10 cellular contexts compared by ENCODE assay signal in genomic region chr12:6551496-6552139, GRCh38. TPM values are rescaled to one million over a fixed set of nuclear protein-coding genes. Genes with fewer than 3 reads are reported as not detected.
DNase-seq lines count a peak whose midpoint lies in the region; ATAC-seq and TF ChIP-seq lines count a peak whose summit lies in the region.
"Had no signal": no experiment of that assay in that cellular context is flagged by ENCODE, and none has a peak within 500 bp of the region (broad histone marks: within the 10 kb centered on the region; RNA-seq: fewer than 3 reads in every experiment).

No MANE protein-coding gene starts in this region.

- no peaks in the 10 kb centered on the region for H3K9me3 Mint-ChIP-seq in activated naive CD4-positive, alpha-beta T cell treated with anti-CD3 and anti-CD28 coated beads, Interleukin-2, amount 50 U/mL, for 24 hours
- H3K9me3 Mint-ChIP-seq in CD8-positive, alpha-beta memory T cell, result no peaks in the 10 kb centered on the region
- H3K9me3 Mint-ChIP-seq: activated naive CD8-positive, alpha-beta T cell treated with anti-CD3 and anti-CD28 coated beads for 36 hours had no signal

- H3K4me3 Mint-ChIP-seq in activated naive CD4-positive, alpha-beta T cell treated with anti-CD3 and anti-CD28 coated beads, Interleukin-2, amount 50 U/mL, for 24 hours, result no peak overlapping the region
- H3K4me3 Mint-ChIP-seq in CD8-positive, alpha-beta memory T cell, result peak overlapping the region in 1 of 7 donors; percentile 73

- no peak overlapping the region for H3K4me3 ChIP-seq in colonic mucosa
- peak overlapping the region in 1 of 2 experiments; percentile 98 for H3K4me3 ChIP-seq in mesenchymal stem cell (ENCODE audit: insufficient read depth in 1 of 2, low read depth in 1 of 2, low read length in 2 of 2)
- no peak overlapping the region for H3K4me3 ChIP-seq in urinary bladder (ENCODE audit: low read depth, low read length)
- no peak overlapping the region for H3K4me3 ChIP-seq in CD8-positive, alpha-beta memory T cell (ENCODE audit: low read length)
- H3K4me3 ChIP-seq in mucosa of descending colon, result no peak overlapping the region

- peaks cover 5% of the 10 kb centered on the region for H3K4me1 ChIP-seq in colonic mucosa
- H3K4me1 ChIP-seq in mesenchymal stem cell (ENCODE audit: control insufficient read depth, insufficient read depth, low read depth, low read length), result peaks cover 62% of the 10 kb centered on the region
- no peaks in the 10 kb centered on the region for H3K4me1 ChIP-seq in urinary bladder (ENCODE audit: insufficient read depth)
- peaks cover 25% of the 10 kb centered on the region for H3K4me1 ChIP-seq in CD8-positive, alpha-beta memory T cell (ENCODE audit: insufficient read depth, low read length)
- H3K4me1 ChIP-seq in mucosa of descending colon (ENCODE audit: low read depth), result peaks cover 11% of the 10 kb centered on the region

- H3K27ac ChIP-seq in colonic mucosa (peak overlapping the region; percentile 49), mesenchymal stem cell (ENCODE audit: low read length, poor library complexity, severe bottlenecking) (peak overlapping the region; percentile 74), urinary bladder (ENCODE audit: low read depth) (peak overlapping the region; percentile 85)
- H3K27ac ChIP-seq in CD8-positive, alpha-beta memory T cell (ENCODE audit: low read depth, low read length), result no peak overlapping the region

- peak overlapping the region; percentile 92 for H4K91ac ChIP-seq in mesenchymal stem cell (ENCODE audit: low read length)

- peak overlapping the region in 1 of 2 experiments; percentile 64 for H3K14ac ChIP-seq in mesenchymal stem cell (ENCODE audit: low read length in 2 of 2)

- H3K27me3 ChIP-seq in colonic mucosa (no peaks in the 10 kb centered on the region), mesenchymal stem cell (ENCODE audit: control insufficient read depth in 1 of 2, insufficient read depth in 1 of 2, low read length in 2 of 2) (no peaks in the 10 kb centered on the region)
- no peaks in the 10 kb centered on the region for H3K27me3 ChIP-seq in CD8-positive, alpha-beta memory T cell (ENCODE audit: insufficient read depth, low read length, poor library complexity, severe bottlenecking)

- no peaks in the 10 kb centered on the region for H3K27me3 Mint-ChIP-seq in activated naive CD4-positive, alpha-beta T cell treated with anti-CD3 and anti-CD28 coated beads, Interleukin-2, amount 50 U/mL, for 24 hours
- H3K27me3 Mint-ChIP-seq in CD8-positive, alpha-beta memory T cell, result peaks cover 0 to 1% of the 10 kb centered on the region in 2 donors
- H3K27me3 Mint-ChIP-seq: activated naive CD8-positive, alpha-beta T cell treated with anti-CD3 and anti-CD28 coated beads for 36 hours had no signal

- peak overlapping the region; percentile 29 to 34 for H2BK12ac ChIP-seq in mesenchymal stem cell (ENCODE audit: low read length in 2 of 2)

- H3K9me3 ChIP-seq in colonic mucosa, result no peaks in the 10 kb centered on the region
- no peaks in the 10 kb centered on the region for H3K9me3 ChIP-seq in mesenchymal stem cell (ENCODE audit: control insufficient read depth, low read length)
- no peaks in the 10 kb centered on the region for H3K9me3 ChIP-seq in CD8-positive, alpha-beta memory T cell (ENCODE audit: low read length)
- H3K9me3 ChIP-seq in mucosa of descending colon, result no peaks in the 10 kb centered on the region

- peak overlapping the region; percentile 15 for H2BK15ac ChIP-seq in mesenchymal stem cell (ENCODE audit: low read depth, poor library complexity, severe bottlenecking)

- peak overlapping the region; percentile 76 for H2AK5ac ChIP-seq in mesenchymal stem cell (ENCODE audit: low read length, severe bottlenecking)

- H3K23ac ChIP-seq in mesenchymal stem cell (ENCODE audit: low read length in 2 of 2), result no peak overlapping the region

- CTCF ChIA-PET in CD8-positive, alpha-beta memory T cell (lab: Charles Lee), result interaction anchor here (1.0 to 5.0 kb wide), 6 partner anchors 12 to 212 kb away, joined by 3 to 46 read pairs (median 4); partner anchors contain the start of gene GAPDH

- peaks cover 47% of the 10 kb centered on the region for H3K4me1 Mint-ChIP-seq in activated naive CD4-positive, alpha-beta T cell treated with anti-CD3 and anti-CD28 coated beads, Interleukin-2, amount 50 U/mL, for 24 hours
- peaks cover 41 to 49% (median 47%) of the 10 kb centered on the region in 3 donors for H3K4me1 Mint-ChIP-seq in CD8-positive, alpha-beta memory T cell

- no peak overlapping the region for H2BK5ac ChIP-seq in mesenchymal stem cell (ENCODE audit: low read depth, low read length, poor library complexity, severe bottlenecking)

- WGBS in mesenchymal stem cell, result 45% methylated on average over 11 of the region's 11 CpGs
- 34% methylated on average over 11 of the region's 11 CpGs for WGBS in urinary bladder

- H3K36me3 ChIP-seq in colonic mucosa (no peaks in the 10 kb centered on the region), mesenchymal stem cell (ENCODE audit: control insufficient read depth in 1 of 2, insufficient read depth in 2 of 2, low read depth in 1 of 2, low read length in 2 of 2) (peaks cover 27 to 37% of the 10 kb centered on the region in 2 experiments), urinary bladder (ENCODE audit: insufficient read depth) (no peaks in the 10 kb centered on the region), mucosa of descending colon (ENCODE audit: low read depth) (no peaks in the 10 kb centered on the region)
- peaks cover 13% of the 10 kb centered on the region for H3K36me3 ChIP-seq in CD8-positive, alpha-beta memory T cell (ENCODE audit: insufficient read depth, low read length)

- H3K18ac ChIP-seq in mesenchymal stem cell (ENCODE audit: low read depth in 1 of 2, low read length in 2 of 2), result peak overlapping the region; percentile 81 to 90

- peak overlapping the region; percentile 20 to 57 for H3K4ac ChIP-seq in mesenchymal stem cell (ENCODE audit: low read depth in 1 of 2, low read length in 2 of 2)

- no peak for ATAC-seq in mucosa of descending colon

- peak overlapping the region; percentile 66 for H2BK120ac ChIP-seq in mesenchymal stem cell (ENCODE audit: low read depth, low read length)

- POLR2A ChIA-PET in CD8-positive, alpha-beta memory T cell (lab: Charles Lee), result interaction anchor here (0.9 to 1.5 kb wide), 3 partner anchors 11 to 81 kb away, joined by 3 to 4 read pairs (median 3); partner anchors contain the start of gene VAMP1

- intact Hi-C loops in colonic mucosa (cut with DNase I) (no loop called here), mucosa of descending colon (cut with DNase I, micrococcal nuclease) (no loop called here)

- H3K4me2 ChIP-seq in mesenchymal stem cell (ENCODE audit: low read length, poor library complexity, severe bottlenecking), result peak overlapping the region; percentile 0

- H3K79me1 ChIP-seq in mesenchymal stem cell (replicated peaks; ENCODE audit: low read length, poor library complexity, severe bottlenecking), result peaks cover 12% of the 10 kb centered on the region

- TF ChIP-seq CTCF in colonic mucosa (IDR thresholded peaks at IDR 0.05) (no peak), mucosa of descending colon (IDR thresholded peaks at IDR 0.05) (no peak)

- peak overlapping the region; percentile 70 for H3K27ac Mint-ChIP-seq in activated naive CD4-positive, alpha-beta T cell treated with anti-CD3 and anti-CD28 coated beads, Interleukin-2, amount 50 U/mL, for 24 hours
- peak overlapping the region in 2 of 8 donors; percentile 52 to 53 for H3K27ac Mint-ChIP-seq in CD8-positive, alpha-beta memory T cell
- H3K27ac Mint-ChIP-seq: activated naive CD8-positive, alpha-beta T cell treated with anti-CD3 and anti-CD28 coated beads for 36 hours had no signal

- H3K9ac ChIP-seq in colonic mucosa (ENCODE audit: low read depth in 2 of 2, low read length in 2 of 2) (peak overlapping the region; percentile 48 to 62), mesenchymal stem cell (ENCODE audit: low read length) (peak overlapping the region; percentile 98)

- H3K36me3 Mint-ChIP-seq in activated naive CD4-positive, alpha-beta T cell treated with anti-CD3 and anti-CD28 coated beads, Interleukin-2, amount 50 U/mL, for 24 hours, result peaks cover 9% of the 10 kb centered on the region
- peaks cover 0 to 69% (median 2%) of the 10 kb centered on the region in 3 donors for H3K36me3 Mint-ChIP-seq in CD8-positive, alpha-beta memory T cell

- peak overlapping the region; percentile 88 for H4K8ac ChIP-seq in mesenchymal stem cell (ENCODE audit: low read length)

- DNase-seq in activated naive CD4-positive, alpha-beta T cell treated with Interleukin-2 at 50 U/mL for 16 hours, result no peak
- DNase-seq in colonic mucosa, result no peak
- peak; percentile 76 for DNase-seq in mesenchymal stem cell
- DNase-seq in NCI-H82 treated with DMSO at 0.1 percent for 48 hours (lab: John Stamatoyannopoulos, UW; ENCODE audit: unreplicated experiment), result no peak
- no peak for DNase-seq in CD8-positive, alpha-beta memory T cell
- DNase-seq in mucosa of descending colon, result no peak
- DNase-seq: activated naive CD8-positive, alpha-beta T cell treated with anti-CD3 and anti-CD28 coated beads for 36 hours; SIG-M5 had no signal

- H2AFZ ChIP-seq in mesenchymal stem cell (ENCODE audit: low read depth, low read length), result no peak overlapping the region

RNA-seq across cellular contexts. Expression of gene IFFO1, which starts 4.2 kb away (rescaled TPM):
- total RNA-seq in colonic mucosa (1 to 10 TPM; 2.5 to 4.1 TPM), urinary bladder (9.7 TPM), mucosa of descending colon (10 to 100 TPM in 1 of 3 donors, 1 to 10 TPM in 2; 3.6 to 22.4 (median 8.2) TPM)
- 26.1 TPM for polyA plus RNA-seq in mesenchymal stem cell (2013, experiment 1 of 2)
- polyA plus RNA-seq in mesenchymal stem cell (2013, experiment 2 of 2), result 25.6 TPM
- 31.4 TPM for polyA plus RNA-seq in urinary bladder
- total RNA-seq in CD8-positive, alpha-beta memory T cell, result 10 to 100 TPM; 14.2 to 15.1 TPM
- 12.2 TPM for polyA plus RNA-seq in CD8-positive, alpha-beta memory T cell

RNA-seq across cellular contexts. Expression of gene NOP2, which starts 16.5 kb away (rescaled TPM):
- total RNA-seq in colonic mucosa, result 10 to 100 TPM; 19.1 to 39.6 TPM
- 20.3 TPM for polyA plus RNA-seq in mesenchymal stem cell (2013, experiment 1 of 2)
- 21.3 TPM for polyA plus RNA-seq in mesenchymal stem cell (2013, experiment 2 of 2)
- total RNA-seq in urinary bladder, result 9.0 TPM
- polyA plus RNA-seq in urinary bladder, result 18.7 TPM
- total RNA-seq in CD8-positive, alpha-beta memory T cell, result 100 to 1,000 TPM; 170 to 172 TPM
- polyA plus RNA-seq in CD8-positive, alpha-beta memory T cell, result 34.0 TPM
- total RNA-seq in mucosa of descending colon, result 10 to 100 TPM; 26.1 to 32.4 (median 26.6) TPM

RNA-seq across cellular contexts. Expression of gene GAPDH, which starts 17.3 kb away (rescaled TPM):
- total RNA-seq in colonic mucosa, result 1,000 to 10,000 TPM; 3,442 to 3,768 TPM
- polyA plus RNA-seq in mesenchymal stem cell (2013, experiment 1 of 2), result 4,502 TPM
- 4,557 TPM for polyA plus RNA-seq in mesenchymal stem cell (2013, experiment 2 of 2)
- total RNA-seq in urinary bladder, result 1,141 TPM
- polyA plus RNA-seq in urinary bladder, result 3,231 TPM
- 1,000 to 10,000 TPM; 7,182 to 7,238 TPM for total RNA-seq in CD8-positive, alpha-beta memory T cell
- polyA plus RNA-seq in CD8-positive, alpha-beta memory T cell, result 1,770 TPM
- total RNA-seq in mucosa of descending colon, result 1,000 to 10,000 TPM; 1,543 to 3,034 (median 2,070) TPM

RNA-seq across cellular contexts. Expression of gene CHD4, which starts 55.6 kb away (rescaled TPM):
- 100 to 1,000 TPM; 153 to 199 TPM for total RNA-seq in colonic mucosa
- 111 TPM for polyA plus RNA-seq in mesenchymal stem cell (2013, experiment 1 of 2)
- polyA plus RNA-seq in mesenchymal stem cell (2013, experiment 2 of 2), result 104 TPM
- total RNA-seq in urinary bladder, result 142 TPM
- 135 TPM for polyA plus RNA-seq in urinary bladder
- total RNA-seq in CD8-positive, alpha-beta memory T cell, result 100 to 1,000 TPM; 287 to 293 TPM
- polyA plus RNA-seq in CD8-positive, alpha-beta memory T cell, result 58.1 TPM
- total RNA-seq in mucosa of descending colon, result 100 to 1,000 TPM; 127 to 243 (median 149) TPM

RNA-seq across cellular contexts. Expression of gene NCAPD2, which starts 57.7 kb away (rescaled TPM):
- total RNA-seq in colonic mucosa (10 to 100 TPM; 35.9 to 94.1 TPM), urinary bladder (30.2 TPM), mucosa of descending colon (10 to 100 TPM; 25.5 to 47.0 (median 26.0) TPM)
- 11.7 TPM for polyA plus RNA-seq in mesenchymal stem cell (2013, experiment 1 of 2)
- polyA plus RNA-seq in mesenchymal stem cell (2013, experiment 2 of 2), result 11.1 TPM
- 19.0 TPM for polyA plus RNA-seq in urinary bladder
- total RNA-seq in CD8-positive, alpha-beta memory T cell, result 10 to 100 TPM; 96.5 to 97.5 TPM
- 29.8 TPM for polyA plus RNA-seq in CD8-positive, alpha-beta memory T cell

Comparison
In these comparisons a context has a peak if more than half of its experiments do, and no peak if none do; other contexts are left out.
1. RNA of gene NOP2, which starts 16.5 kb away (total RNA-seq): 170 to 172 TPM in CD8-positive, alpha-beta memory T cell; 19.1 to 39.6 TPM in colonic mucosa, 26.1 to 32.4 TPM in mucosa of descending colon and 9.0 TPM in urinary bladder (single experiment); every median in the first group is over 4 times any median in the second.